ENCODE assay signal across 18 cellular contexts in genomic region chr16:87647431-87648185, GRCh38. TPM values are rescaled to one million over a fixed set of nuclear protein-coding genes. Genes with fewer than 3 reads are reported as not detected.
DNase-seq lines count a peak whose midpoint lies in the region; ATAC-seq and TF ChIP-seq lines count a peak whose summit lies in the region.
"Had no signal": no experiment of that assay in that cellular context is flagged by ENCODE, and none has a peak within 500 bp of the region (broad histone marks: within the 10 kb centered on the region; RNA-seq: fewer than 3 reads in every experiment).

No MANE protein-coding gene starts in this region.

- no peak overlapping the region for H4K8ac ChIP-seq in H9 (replicated peaks; ENCODE audit: insufficient read length, low read depth, low read length)

- no peaks in the 10 kb centered on the region for H3K36me3 ChIP-seq in right atrium auricular region

- no peaks in the 10 kb centered on the region for H3K23me2 ChIP-seq in H9 (ENCODE audit: insufficient read length, low read depth, low read length, poor library complexity, severe bottlenecking)

- no peaks in the 10 kb centered on the region for H4K20me1 ChIP-seq in H9 (ENCODE audit: control insufficient read depth, insufficient read depth, insufficient read length)

- no peak overlapping the region for H2BK15ac ChIP-seq in H9 (ENCODE audit: low read depth, low read length)

- TF ChIP-seq CTCF in right atrium auricular region (IDR thresholded peaks at IDR 0.05), result no peak
- no peak for TF ChIP-seq CTCF in H9 (conservative IDR thresholded peaks at IDR 0.05)
- no peak for TF ChIP-seq CTCF in neural crest cell (conservative IDR thresholded peaks at IDR 0.05)

- H3K79me1 ChIP-seq in H9 (ENCODE audit: insufficient read depth, low read depth, low read length, poor library complexity, severe bottlenecking), result no peaks in the 10 kb centered on the region

- no peak overlapping the region for H3K56ac ChIP-seq in H9 (ENCODE audit: insufficient read length, low read depth, low read length)

- H2AFZ ChIP-seq in H9 (ENCODE audit: low read length), result no peak overlapping the region
- H2AFZ ChIP-seq: GM23248 had no signal

- no peak overlapping the region for H2BK5ac ChIP-seq in H9 (ENCODE audit: insufficient read length, low read length)

- peak overlapping the region; percentile 23; the same call in 1 of the 2 replicates for H3K14ac ChIP-seq in H9 (ENCODE audit: insufficient read depth, low read length)

- no peak overlapping the region for H2BK12ac ChIP-seq in H9 (ENCODE audit: insufficient read length, low read depth, low read length)

- ATAC-seq in Right ventricle myocardium inferior, result no peak

- H4K91ac ChIP-seq in H9 (ENCODE audit: insufficient read length, low read depth, low read length), result no peak overlapping the region

- no peaks in the 10 kb centered on the region; the same call in 1 of the 2 replicates for H3K79me2 ChIP-seq in H9 (ENCODE audit: insufficient read depth, low read length)

- H3K27ac ChIP-seq in right atrium auricular region (no peak overlapping the region), H9 (ENCODE audit: insufficient read length, low read depth, low read length) (no peak overlapping the region)
- H3K27ac ChIP-seq: A549, GM23248, RWPE1 had no signal

- H3K9me3 ChIP-seq in right atrium auricular region (no peaks in the 10 kb centered on the region), H9 (ENCODE audit: control insufficient read depth, low read depth, low read length) (no peaks in the 10 kb centered on the region)
- H3K9me3 ChIP-seq: A549 had no signal

- H3K27me3 ChIP-seq in right atrium auricular region, result no peaks in the 10 kb centered on the region
- H3K27me3 ChIP-seq in H9 (ENCODE audit: insufficient read depth, low read length), result no peaks in the 10 kb centered on the region

- no peak overlapping the region for H2AK5ac ChIP-seq in H9 (ENCODE audit: insufficient read length, low read length)

- H3K9me3 Mint-ChIP-seq in H9 (peaks cover 0 to 3% of the 10 kb centered on the region in 2 experiments; a peak in 2 of 5 replicates), neural crest cell (no peaks in the 10 kb centered on the region)
- no peaks in the 10 kb centered on the region for H3K9me3 Mint-ChIP-seq in activated CD4-positive, alpha-beta memory T cell treated with anti-CD3 and anti-CD28 coated beads for 36 hours
- H3K9me3 Mint-ChIP-seq: CD4-positive, CD25-positive, alpha-beta regulatory T cell had no signal

- no peak overlapping the region for H3T11ph ChIP-seq in H9 (ENCODE audit: low read length)

- H3K18ac ChIP-seq in H9 (ENCODE audit: insufficient read length, low read depth, low read length), result no peak overlapping the region

- CTCF ChIA-PET in activated CD4-positive, alpha-beta memory T cell treated with anti-CD3 and anti-CD28 coated beads for 36 hours (lab: Charles Lee), result interaction anchor here (0.6 to 1.4 kb wide), 3 partner anchors 11 to 65 kb away, joined by 3 to 5 read pairs (median 4); no protein-coding TSS in a partner anchor

- H3K4me1 ChIP-seq in right atrium auricular region, result no peaks in the 10 kb centered on the region
- H3K4me1 ChIP-seq in H9 (ENCODE audit: insufficient read depth, low read length), result no peaks in the 10 kb centered on the region

- H3K27ac Mint-ChIP-seq in H9, result peak overlapping the region; percentile 64 to 96 (median 78); a peak in 6 of 7 replicates
- peak overlapping the region; percentile 78 for H3K27ac Mint-ChIP-seq in neural crest cell (ENCODE audit: unreplicated experiment)
- H3K27ac Mint-ChIP-seq in activated CD4-positive, alpha-beta memory T cell treated with anti-CD3 and anti-CD28 coated beads for 36 hours, result no peak overlapping the region
- H3K27ac Mint-ChIP-seq: B cell had no signal

- no peak overlapping the region for H4K5ac ChIP-seq in H9 (ENCODE audit: insufficient read length, low read depth, low read length)

- no peak overlapping the region for H2BK20ac ChIP-seq in H9 (ENCODE audit: low read depth, low read length, poor library complexity, severe bottlenecking)

- WGBS in H9 (ENCODE audit: extremely low coverage, insufficient read length, low lambda C conversion rate), result no CpG with 5 or more reads among the region's 33 CpGs

- H3K36me3 Mint-ChIP-seq in H9 (ENCODE audit: insufficient read depth in 1 of 3, low read depth in 3 of 3), result peaks cover 12 to 18% (median 12%) of the 10 kb centered on the region in 3 experiments; a peak in 6 of 7 replicates
- H3K36me3 Mint-ChIP-seq in neural crest cell (ENCODE audit: low read depth), result no peaks in the 10 kb centered on the region
- no peaks in the 10 kb centered on the region for H3K36me3 Mint-ChIP-seq in activated CD4-positive, alpha-beta memory T cell treated with anti-CD3 and anti-CD28 coated beads for 36 hours
- H3K36me3 Mint-ChIP-seq: CD4-positive, CD25-positive, alpha-beta regulatory T cell had no signal

- no peak overlapping the region for H3K9ac ChIP-seq in H9 (ENCODE audit: extremely low read depth, insufficient read length, low read length)
- H3K9ac ChIP-seq: GM23248 had no signal

- H3K4me3 Mint-ChIP-seq in H9 (no peak overlapping the region), neural crest cell (no peak overlapping the region)
- no peak overlapping the region for H3K4me3 Mint-ChIP-seq in activated CD4-positive, alpha-beta memory T cell treated with anti-CD3 and anti-CD28 coated beads for 36 hours
- H3K4me3 Mint-ChIP-seq: B cell; CD4-positive, CD25-positive, alpha-beta regulatory T cell had no signal

- H3K4me3 ChIP-seq in right atrium auricular region, result no peak overlapping the region
- H3K4me3 ChIP-seq: A549, GM23248 had no signal

- H3K27me3 Mint-ChIP-seq in H9 (ENCODE audit: low read depth) (no peaks in the 10 kb centered on the region), neural crest cell (ENCODE audit: low read depth) (peaks cover 2% of the 10 kb centered on the region)
- no peaks in the 10 kb centered on the region for H3K27me3 Mint-ChIP-seq in activated CD4-positive, alpha-beta memory T cell treated with anti-CD3 and anti-CD28 coated beads for 36 hours

- no peak overlapping the region for H3K23ac ChIP-seq in H9 (ENCODE audit: insufficient read length, low read depth, low read length)

- DNase-seq in Right ventricle myocardium inferior (ENCODE audit: missing footprints) (peak; percentile 27), right atrium auricular region (ENCODE audit: low spot score) (no peak), H9 (no peak), OCI-M1 (lab: John Stamatoyannopoulos, UW) (peak; percentile 55), neural crest cell (ENCODE audit: low read depth, low spot score) (no peak), NCI-H748 (lab: John Stamatoyannopoulos, UW; ENCODE audit: unreplicated experiment) (no peak)
- DNase-seq in activated CD4-positive, alpha-beta memory T cell treated with anti-CD3 and anti-CD28 coated beads for 36 hours, result no peak
- DNase-seq in stimulated activated naive CD4-positive, alpha-beta T cell (lab: John Stamatoyannopoulos, UW), result no peak
- DNase-seq: CD4-positive, CD25-positive, alpha-beta regulatory T cell; DMS79; KG1; NCI-H187; NCI-H2107; NCI-H748 treated with DMSO at 0.1 percent for 48 hours had no signal

- no peak overlapping the region for H3K4ac ChIP-seq in H9 (ENCODE audit: low read depth, low read length)

- H3K4me1 Mint-ChIP-seq in H9 (peaks cover 3 to 5% of the 10 kb centered on the region in 2 experiments; a peak in 2 of 4 replicates), neural crest cell (no peaks in the 10 kb centered on the region)
- H3K4me1 Mint-ChIP-seq in activated CD4-positive, alpha-beta memory T cell treated with anti-CD3 and anti-CD28 coated beads for 36 hours (ENCODE audit: low read depth), result no peaks in the 10 kb centered on the region
- H3K4me1 Mint-ChIP-seq: B cell; CD4-positive, CD25-positive, alpha-beta regulatory T cell had no signal

- POLR2A ChIA-PET in activated CD4-positive, alpha-beta memory T cell treated with anti-CD3 and anti-CD28 coated beads for 36 hours (lab: Charles Lee), result no interaction called here

- H3K4me2 ChIP-seq in H9 (ENCODE audit: insufficient read depth, insufficient read length, low read length), result no peak overlapping the region
- H3K4me2 ChIP-seq: A549 had no signal

- intact Hi-C loops in Right ventricle myocardium inferior (cut with DNase I), result no loop called here
- intact Hi-C loops in activated CD4-positive, alpha-beta memory T cell treated with anti-CD3 and anti-CD28 coated beads for 36 hours (cut with micrococcal nuclease), result no loop called here

- no peak overlapping the region for H2BK120ac ChIP-seq in H9 (ENCODE audit: low read depth, low read length, poor library complexity, severe bottlenecking)

RNA-seq across cellular contexts. Expression of gene JPH3, which starts 45.3 kb away (rescaled TPM):
- total RNA-seq in Right ventricle myocardium inferior (not detected), right atrium auricular region (under 1 TPM; 0.08 to 0.11 TPM), H9 (2021) (30.3 and 32.7 TPM in 2 replicates), neural crest cell (9.1 and 9.5 TPM in 2 replicates)
- total RNA-seq in activated CD4-positive, alpha-beta memory T cell treated with anti-CD3 and anti-CD28 coated beads for 36 hours, result under 1 TPM; 0.07 to 0.12 TPM
- total RNA-seq: B cell; CD4-positive, CD25-positive, alpha-beta regulatory T cell; GM23248 had no signal

Comparison
In these comparisons a context has a peak if more than half of its experiments do, and no peak if none do; other contexts are left out.
1. DNase-seq: peak in Right ventricle myocardium inferior (single experiment) and OCI-M1 (single experiment); none in right atrium auricular region (single experiment), H9 (single experiment), neural crest cell (single experiment), activated CD4-positive, alpha-beta memory T cell treated with anti-CD3 and anti-CD28 coated beads for 36 hours (single experiment), NCI-H748 (single experiment) and stimulated activated naive CD4-positive, alpha-beta T cell (0 of 6).